In the genomic region with DNA sequence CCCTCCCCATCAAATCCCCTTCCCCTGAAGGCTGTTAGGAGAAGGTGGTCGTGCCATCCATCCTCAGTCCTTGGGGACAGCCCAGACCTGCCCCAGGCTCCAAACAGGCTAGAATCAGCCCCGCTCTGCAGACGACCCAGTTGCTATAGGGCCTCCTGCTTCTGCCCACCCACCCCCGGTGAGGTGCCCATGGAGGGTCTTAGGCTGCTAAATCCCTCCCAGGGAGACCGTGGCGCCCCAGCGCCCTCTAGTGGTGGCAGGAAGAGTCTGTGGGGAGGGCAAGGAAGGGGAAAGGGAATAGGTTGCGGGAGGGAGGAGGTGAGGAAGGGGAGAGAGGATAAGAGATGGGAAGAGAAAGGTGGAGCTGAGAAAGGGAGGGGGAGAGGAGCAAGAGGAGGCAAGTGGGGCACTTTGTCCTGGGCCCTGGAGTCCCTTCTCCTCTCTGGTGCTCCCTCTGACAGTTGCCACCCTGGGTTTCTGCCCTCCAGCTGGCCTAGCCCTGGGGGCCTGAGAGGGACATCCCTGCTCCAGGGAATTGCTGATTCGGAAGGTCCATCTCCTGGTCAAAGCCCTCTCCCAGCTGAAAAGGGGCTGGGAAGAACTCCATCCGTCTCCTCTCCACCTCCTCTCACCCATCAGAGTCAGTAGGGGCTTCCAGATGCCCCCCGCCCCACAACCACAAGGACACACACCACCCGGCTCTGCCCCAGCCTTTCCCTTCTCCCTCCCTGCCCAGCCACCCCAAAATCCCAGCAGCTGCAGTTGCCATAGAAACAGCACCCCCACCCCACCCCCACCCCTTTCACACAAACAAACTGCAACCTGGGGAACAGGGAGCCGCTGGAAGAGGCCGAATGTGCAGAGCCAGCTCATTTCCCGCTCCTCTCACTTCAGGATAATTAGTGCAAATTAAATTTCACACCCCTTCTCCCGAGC, we compare ENCODE assay signal across 8 cellular contexts. TPM values are rescaled to one million over a fixed set of nuclear protein-coding genes. Genes with fewer than 3 reads are reported as not detected.
DNase-seq lines count a peak whose midpoint lies in the region; ATAC-seq lines count a peak whose summit lies in the region.

No MANE protein-coding gene starts in this region.

- DNase-seq in activated CD8-positive, alpha-beta memory T cell treated with anti-CD3 and anti-CD28 coated beads for 24 hours = peak; percentile 69
- DNase-seq in activated CD8-positive, alpha-beta memory T cell treated with anti-CD3 and anti-CD28 coated beads, Interleukin-2, amount 50 U/mL, for 4 hours = no peak
- DNase-seq in RKO (ENCODE audit: low spot score) (peak; percentile 14), left colon (peak in 1 of 2 donors; percentile 57), MV-4-11 (lab: John Stamatoyannopoulos, UW) (no peak)
- DNase-seq in stimulated activated CD8-positive, alpha-beta memory T cell treated with anti-CD3 and anti-CD28 coated beads, Interleukin-4, amount 100 ng/mL, for 24 hours (ENCODE audit: low read depth) = peak; percentile 11

- intact Hi-C loops in left colon (cut with DNase I, micrococcal nuclease) = no loop called here

- H3K27ac ChIP-seq in angular gyrus (ENCODE audit: low read depth, low read length) = peak overlapping the region; percentile 20

- peak; percentile 41 for ATAC-seq in left colon
- ATAC-seq in GM18511 (IDR thresholded peaks at IDR 0.05; ENCODE audit: unreplicated experiment) = no peak

RNA-seq across cellular contexts. Expression of gene CAMK2N1, which starts 55.4 kb away (rescaled TPM):
- 100 to 1,000 TPM; 194 to 242 TPM for total RNA-seq in left colon

Comparison
In these comparisons a context has a peak if more than half of its experiments do, and no peak if none do; other contexts are left out.
1. DNase-seq: peak in activated CD8-positive, alpha-beta memory T cell treated with anti-CD3 and anti-CD28 coated beads for 24 hours (single experiment), RKO (single experiment) and stimulated activated CD8-positive, alpha-beta memory T cell treated with anti-CD3 and anti-CD28 coated beads, Interleukin-4, amount 100 ng/mL, for 24 hours (single experiment); none in activated CD8-positive, alpha-beta memory T cell treated with anti-CD3 and anti-CD28 coated beads, Interleukin-2, amount 50 U/mL, for 4 hours (single experiment) and MV-4-11 (single experiment).